Comparison of ENCODE assay signal across 1 cellular context in genomic region chr9:5453673-5454072, GRCh38.
TF ChIP-seq lines count a peak whose summit lies in the region.

No MANE protein-coding gene starts in this region.

TF ChIP-seq in SK-N-SH, 30 proteins besides CTCF, POLR2A, EP300 and RAD21 (continued from another document):
- TF ChIP-seq, protein P1, sequence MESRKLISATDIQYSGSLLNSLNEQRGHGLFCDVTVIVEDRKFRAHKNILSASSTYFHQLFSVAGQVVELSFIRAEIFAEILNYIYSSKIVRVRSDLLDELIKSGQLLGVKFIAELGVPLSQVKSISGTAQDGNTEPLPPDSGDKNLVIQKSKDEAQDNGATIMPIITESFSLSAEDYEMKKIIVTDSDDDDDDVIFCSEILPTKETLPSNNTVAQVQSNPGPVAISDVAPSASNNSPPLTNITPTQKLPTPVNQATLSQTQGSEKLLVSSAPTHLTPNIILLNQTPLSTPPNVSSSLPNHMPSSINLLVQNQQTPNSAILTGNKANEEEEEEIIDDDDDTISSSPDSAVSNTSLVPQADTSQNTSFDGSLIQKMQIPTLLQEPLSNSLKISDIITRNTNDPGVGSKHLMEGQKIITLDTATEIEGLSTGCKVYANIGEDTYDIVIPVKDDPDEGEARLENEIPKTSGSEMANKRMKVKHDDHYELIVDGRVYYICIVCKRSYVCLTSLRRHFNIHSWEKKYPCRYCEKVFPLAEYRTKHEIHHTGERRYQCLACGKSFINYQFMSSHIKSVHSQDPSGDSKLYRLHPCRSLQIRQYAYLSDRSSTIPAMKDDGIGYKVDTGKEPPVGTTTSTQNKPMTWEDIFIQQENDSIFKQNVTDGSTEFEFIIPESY (IDR thresholded peaks at IDR 0.05; ENCODE audit: borderline replicate concordance, low read depth) = no peak
- no peak for TF ChIP-seq TEAD4 (IDR thresholded peaks at IDR 0.05; ENCODE audit: borderline replicate concordance, insufficient read depth)
- no peak for TF ChIP-seq NFIC (IDR thresholded peaks at IDR 0.05; ENCODE audit: borderline replicate concordance)
- no peak for TF ChIP-seq TCF12 (IDR thresholded peaks at IDR 0.05)
- TF ChIP-seq FOXM1 (IDR thresholded peaks at IDR 0.05; ENCODE audit: low read depth) = no peak
- TF ChIP-seq EZH2phosphoT487 (IDR thresholded peaks at IDR 0.05; ENCODE audit: borderline replicate concordance, low read depth) = no peak
